Comparison of ENCODE assay signal across 1 cellular context in genomic region chr1:37410815-37411214, GRCh38.
TF ChIP-seq lines count a peak whose summit lies in the region.

No MANE protein-coding gene starts in this region.

TF ChIP-seq in GM12878, 131 proteins besides CTCF, POLR2A, EP300 and RAD21 (continued from another document):
- TF ChIP-seq, protein P1, sequence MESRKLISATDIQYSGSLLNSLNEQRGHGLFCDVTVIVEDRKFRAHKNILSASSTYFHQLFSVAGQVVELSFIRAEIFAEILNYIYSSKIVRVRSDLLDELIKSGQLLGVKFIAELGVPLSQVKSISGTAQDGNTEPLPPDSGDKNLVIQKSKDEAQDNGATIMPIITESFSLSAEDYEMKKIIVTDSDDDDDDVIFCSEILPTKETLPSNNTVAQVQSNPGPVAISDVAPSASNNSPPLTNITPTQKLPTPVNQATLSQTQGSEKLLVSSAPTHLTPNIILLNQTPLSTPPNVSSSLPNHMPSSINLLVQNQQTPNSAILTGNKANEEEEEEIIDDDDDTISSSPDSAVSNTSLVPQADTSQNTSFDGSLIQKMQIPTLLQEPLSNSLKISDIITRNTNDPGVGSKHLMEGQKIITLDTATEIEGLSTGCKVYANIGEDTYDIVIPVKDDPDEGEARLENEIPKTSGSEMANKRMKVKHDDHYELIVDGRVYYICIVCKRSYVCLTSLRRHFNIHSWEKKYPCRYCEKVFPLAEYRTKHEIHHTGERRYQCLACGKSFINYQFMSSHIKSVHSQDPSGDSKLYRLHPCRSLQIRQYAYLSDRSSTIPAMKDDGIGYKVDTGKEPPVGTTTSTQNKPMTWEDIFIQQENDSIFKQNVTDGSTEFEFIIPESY (IDR thresholded peaks at IDR 0.05), result no peak
- TF ChIP-seq, protein P2, sequence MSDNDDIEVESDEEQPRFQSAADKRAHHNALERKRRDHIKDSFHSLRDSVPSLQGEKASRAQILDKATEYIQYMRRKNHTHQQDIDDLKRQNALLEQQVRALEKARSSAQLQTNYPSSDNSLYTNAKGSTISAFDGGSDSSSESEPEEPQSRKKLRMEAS (IDR thresholded peaks at IDR 0.05; ENCODE audit: low read depth, low read length), result no peak
